In the genomic region with DNA sequence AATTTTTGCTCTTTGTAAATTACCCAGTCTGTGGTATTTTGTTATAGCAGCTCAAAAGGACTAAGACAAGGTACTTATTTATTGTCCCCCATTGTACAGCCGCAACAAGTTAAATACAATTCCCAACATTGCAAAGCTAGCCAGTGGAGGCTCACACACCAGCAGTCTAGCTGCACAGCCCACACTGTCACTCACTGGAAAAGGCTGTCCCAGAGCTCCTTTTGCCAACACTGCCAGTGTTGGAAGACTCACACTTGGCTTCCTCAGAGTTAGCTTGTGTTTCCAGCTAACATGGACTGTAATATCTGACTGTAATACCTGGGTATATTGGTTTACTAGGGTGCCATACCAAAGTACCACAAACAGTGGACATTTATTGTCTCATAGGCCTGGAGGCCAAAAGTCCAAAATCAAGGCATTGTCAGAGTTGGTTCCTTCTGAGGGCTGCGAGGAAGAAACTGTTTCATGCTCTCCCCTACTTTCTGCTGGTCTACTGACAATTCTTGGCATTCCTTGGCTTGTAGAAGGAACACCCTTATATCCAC, we compare ENCODE assay signal across 25 cellular contexts.
"Had no signal": no experiment of that assay in that cellular context is flagged by ENCODE, and none has a peak within 500 bp of the region (broad histone marks: within the 10 kb centered on the region; RNA-seq: fewer than 3 reads in every experiment).

No MANE protein-coding gene starts in this region.

- H3K4me1 Mint-ChIP-seq: IgD-negative memory B cell had no signal

- H3K27ac Mint-ChIP-seq: IgD-negative memory B cell had no signal

- H3K4me2 ChIP-seq: KMS-11 had no signal

- H3K4me3 ChIP-seq: K562, SJSA1, SK-N-MC had no signal

- H3K9ac ChIP-seq: KMS-11 had no signal

- H3K27me3 ChIP-seq: SJSA1 had no signal

- H3K27ac ChIP-seq: HL-60, KMS-11, SJSA1, SK-N-MC had no signal

- ATAC-seq: K562 had no signal

- H3K9me3 ChIP-seq: SJSA1 had no signal

- H3K4me1 ChIP-seq: SJSA1 had no signal

- H3K36me3 Mint-ChIP-seq: IgD-negative memory B cell had no signal

- DNase-seq: Kasumi-1, NCI-H1092, NCI-H1105 treated with DMSO at 0.1 percent for 48 hours, NCI-H1417 treated with DMSO at 0.1 percent for 48 hours, NCI-H187, NCI-H2029, NCI-H2081 treated with DMSO at 0.1 percent for 48 hours, NCI-H2171, NCI-H226, NCI-H446, NCI-H510A, NCI-H524 treated with DMSO at 0.1 percent for 48 hours, NCI-H69, NCI-H774, Right ventricle myocardium superior, RPMI8226, SIG-M5 had no signal

- H3K4me3 Mint-ChIP-seq: IgD-negative memory B cell had no signal

- FAIRE-seq: HTR-8/SVneo, K562, RCC 7860 had no signal

- H3K36me3 ChIP-seq: SJSA1 had no signal
